In genomic region chr16:23511731-23512130, GRCh38 we compare ENCODE assay signal across 19 cellular contexts. TPM values are rescaled to one million over a fixed set of nuclear protein-coding genes. Genes with fewer than 3 reads are reported as not detected.
DNase-seq lines count a peak whose midpoint lies in the region; ATAC-seq and TF ChIP-seq lines count a peak whose summit lies in the region.
"Had no signal": no experiment of that assay in that cellular context is flagged by ENCODE, and none has a peak within 500 bp of the region (broad histone marks: within the 10 kb centered on the region; RNA-seq: fewer than 3 reads in every experiment).

No MANE protein-coding gene starts in this region.

- POLR2A ChIA-PET in CD8-positive, alpha-beta T cell (lab: Charles Lee), result no interaction called here

- no peak for ATAC-seq in CD8-positive, alpha-beta T cell
- ATAC-seq in GM23338 (no peak), GM21367 (IDR thresholded peaks at IDR 0.05; ENCODE audit: unreplicated experiment) (no peak)
- ATAC-seq: left lung had no signal

- H3K79me2 ChIP-seq in GM23338 (replicated peaks; ENCODE audit: insufficient read depth), result peaks cover 31% of the 10 kb centered on the region

- H3K4me1 Mint-ChIP-seq in CD8-positive, alpha-beta T cell (ENCODE audit: low read depth), result peaks cover 54% of the 10 kb centered on the region
- H3K4me1 Mint-ChIP-seq in GM23338 (peaks cover 13% of the 10 kb centered on the region), nephron (peaks cover 20% of the 10 kb centered on the region)
- peaks cover 37% of the 10 kb centered on the region for H3K4me1 Mint-ChIP-seq in activated naive CD8-positive, alpha-beta T cell treated with anti-CD3 and anti-CD28 coated beads for 36 hours
- peaks cover 54% of the 10 kb centered on the region for H3K4me1 Mint-ChIP-seq in activated T-helper 2 cell treated with anti-CD3 and anti-CD28 coated beads, Interferon-gamma antibody, Interleukin-2, Interleukin-4, amounts not matched to agents 10 μg/mL and 5 μg/mL and 100 μg/mL, durations not matched to agents 14 hours and 24 hours and 36 hours (ENCODE audit: low read depth)

- peak overlapping the region; percentile 64 for H3K4me3 Mint-ChIP-seq in CD8-positive, alpha-beta T cell
- H3K4me3 Mint-ChIP-seq in GM23338 (peak overlapping the region; percentile 35; the same call in 2 of the 3 replicates), nephron (peak overlapping the region; percentile 83 to 89 (median 84))
- H3K4me3 Mint-ChIP-seq in activated naive CD8-positive, alpha-beta T cell treated with anti-CD3 and anti-CD28 coated beads for 36 hours, result peak overlapping the region; percentile 80
- no peak overlapping the region for H3K4me3 Mint-ChIP-seq in activated T-helper 2 cell treated with anti-CD3 and anti-CD28 coated beads, Interferon-gamma antibody, Interleukin-2, Interleukin-4, amounts not matched to agents 10 μg/mL and 5 μg/mL and 100 μg/mL, durations not matched to agents 14 hours and 24 hours and 36 hours (ENCODE audit: low read depth)

- H3K9me3 Mint-ChIP-seq in CD8-positive, alpha-beta T cell, result no peaks in the 10 kb centered on the region
- H3K9me3 Mint-ChIP-seq in GM23338 (no peaks in the 10 kb centered on the region; the same call in 2 of the 3 replicates), nephron (no peaks in the 10 kb centered on the region)
- peaks cover 2% of the 10 kb centered on the region for H3K9me3 Mint-ChIP-seq in activated naive CD8-positive, alpha-beta T cell treated with anti-CD3 and anti-CD28 coated beads for 36 hours
- H3K9me3 Mint-ChIP-seq in activated T-helper 2 cell treated with anti-CD3 and anti-CD28 coated beads, Interferon-gamma antibody, Interleukin-2, Interleukin-4, amounts not matched to agents 10 μg/mL and 5 μg/mL and 100 μg/mL, durations not matched to agents 14 hours and 24 hours and 36 hours, result no peaks in the 10 kb centered on the region

- no peaks in the 10 kb centered on the region for H3K27me3 ChIP-seq in CD8-positive, alpha-beta T cell (ENCODE audit: insufficient read depth, low read length)
- H3K27me3 ChIP-seq in GM23338 (ENCODE audit: insufficient read depth), result no peaks in the 10 kb centered on the region
- H3K27me3 ChIP-seq: brain microvascular endothelial cell, left lung, testis had no signal

- peaks cover 30% of the 10 kb centered on the region for H3K4me1 ChIP-seq in CD8-positive, alpha-beta T cell (ENCODE audit: insufficient read depth, low read length)
- H3K4me1 ChIP-seq in GM23338 (ENCODE audit: insufficient read depth), result peaks cover 10% of the 10 kb centered on the region; the same call in 1 of the 2 replicates

- H3K27me3 Mint-ChIP-seq in CD8-positive, alpha-beta T cell (ENCODE audit: low read depth), result no peaks in the 10 kb centered on the region
- H3K27me3 Mint-ChIP-seq in GM23338 (ENCODE audit: insufficient read depth, low read depth, poor library complexity) (peaks cover 5% of the 10 kb centered on the region), nephron (ENCODE audit: low read depth) (peaks cover 3% of the 10 kb centered on the region)
- no peaks in the 10 kb centered on the region for H3K27me3 Mint-ChIP-seq in activated naive CD8-positive, alpha-beta T cell treated with anti-CD3 and anti-CD28 coated beads for 36 hours
- no peaks in the 10 kb centered on the region for H3K27me3 Mint-ChIP-seq in activated T-helper 2 cell treated with anti-CD3 and anti-CD28 coated beads, Interferon-gamma antibody, Interleukin-2, Interleukin-4, amounts not matched to agents 10 μg/mL and 5 μg/mL and 100 μg/mL, durations not matched to agents 14 hours and 24 hours and 36 hours (ENCODE audit: low read depth)

- intact Hi-C loops in CD8-positive, alpha-beta T cell (cut with DNase I, micrococcal nuclease), result loop anchor here in 1 of 2 experiments (2.0 to 5.0 kb wide), 3 partner anchors 59 to 131 kb away; partner anchors contain the start of genes COG7, DCTN5 and PALB2
- intact Hi-C loops in activated T-helper 2 cell treated with anti-CD3 and anti-CD28 coated beads, Interferon-gamma antibody, Interleukin-2, Interleukin-4, amounts not matched to agents 10 μg/mL and 5 μg/mL and 100 μg/mL, durations not matched to agents 14 hours and 24 hours and 36 hours (cut with micrococcal nuclease), result loop anchor here (5.0 kb wide), 1 partner anchor 161 kb away; no protein-coding TSS in a partner anchor

- peaks cover 10% of the 10 kb centered on the region for H3K36me3 Mint-ChIP-seq in CD8-positive, alpha-beta T cell
- H3K36me3 Mint-ChIP-seq in GM23338 (ENCODE audit: low read depth) (peaks cover 17% of the 10 kb centered on the region), nephron (ENCODE audit: low read depth) (peaks cover 17% of the 10 kb centered on the region)
- peaks cover 53% of the 10 kb centered on the region for H3K36me3 Mint-ChIP-seq in activated naive CD8-positive, alpha-beta T cell treated with anti-CD3 and anti-CD28 coated beads for 36 hours
- H3K36me3 Mint-ChIP-seq in activated T-helper 2 cell treated with anti-CD3 and anti-CD28 coated beads, Interferon-gamma antibody, Interleukin-2, Interleukin-4, amounts not matched to agents 10 μg/mL and 5 μg/mL and 100 μg/mL, durations not matched to agents 14 hours and 24 hours and 36 hours (ENCODE audit: low read depth), result peaks cover 32% of the 10 kb centered on the region

- no peak overlapping the region for H2AFZ ChIP-seq in GM23338

- H3K4me3 ChIP-seq in CD8-positive, alpha-beta T cell (ENCODE audit: low read depth, low read length), result no peak overlapping the region
- no peak overlapping the region for H3K4me3 ChIP-seq in GM23338
- H3K4me3 ChIP-seq: left lung, skin epidermis, testis had no signal

- H3K9me3 ChIP-seq in CD8-positive, alpha-beta T cell (ENCODE audit: low read length), result no peaks in the 10 kb centered on the region
- H3K9me3 ChIP-seq: left lung, testis had no signal

- H3K4me2 ChIP-seq in GM23338, result no peak overlapping the region

- CTCF ChIA-PET in CD8-positive, alpha-beta T cell (lab: Charles Lee), result no interaction called here

- H3K27ac ChIP-seq in CD8-positive, alpha-beta T cell (ENCODE audit: low read depth, low read length), result no peak overlapping the region
- no peak overlapping the region for H3K27ac ChIP-seq in GM23338 (ENCODE audit: low read depth)
- H3K27ac ChIP-seq: brain microvascular endothelial cell, left lung, skin epidermis, testis had no signal

- peaks cover 22% of the 10 kb centered on the region for H4K20me1 ChIP-seq in GM23338 (replicated peaks; ENCODE audit: insufficient read depth)

- H3F3A ChIP-seq in GM23338 (replicated peaks; ENCODE audit: low read depth), result no peaks in the 10 kb centered on the region

- TF ChIP-seq CTCF in CD8-positive, alpha-beta T cell (IDR thresholded peaks at IDR 0.05), result no peak
- no peak for TF ChIP-seq CTCF in GM23338 (conservative IDR thresholded peaks at IDR 0.05; ENCODE audit: low read depth in 2 of 2)
- no peak for TF ChIP-seq CTCF in nephron (IDR thresholded peaks at IDR 0.05; ENCODE audit: unreplicated experiment in 3 of 3)

- no peak for DNase-seq in CD8-positive, alpha-beta T cell
- DNase-seq in GM23338 (ENCODE audit: low spot score) (no peak), NCI-H2029 (lab: John Stamatoyannopoulos, UW) (no peak)
- DNase-seq in activated naive CD8-positive, alpha-beta T cell treated with anti-CD3 and anti-CD28 coated beads for 36 hours, result no peak
- no peak for DNase-seq in activated T-helper 2 cell treated with anti-CD3 and anti-CD28 coated beads, Interferon-gamma antibody, Interleukin-2, Interleukin-4, amounts not matched to agents 10 μg/mL and 5 μg/mL and 100 μg/mL, durations not matched to agents 14 hours and 24 hours and 36 hours (ENCODE audit: low spot score)
- DNase-seq: activated CD4-positive, alpha-beta T cell treated with anti-CD3 and anti-CD28 coated beads, Interleukin-2, amount 50 U/mL, for 4 hours; activated gamma-delta T cell treated with Interleukin-2 at 50 U/mL for 16 hours; brain microvascular endothelial cell; GOT3; left lung; NCI-H2081 treated with DMSO at 0.1 percent for 48 hours; NCI-H526 treated with DMSO at 0.1 percent for 48 hours; posterior cingulate gyrus; stimulated activated CD4-positive, alpha-beta T cell treated with anti-CD3 and anti-CD28 coated beads, Interleukin-4, amount 100 ng/mL, for 4 hours; stimulated activated CD8-positive, alpha-beta memory T cell treated with anti-CD3 and anti-CD28 coated beads, Interleukin-4, amount 100 ng/mL, for 48 hours; testis had no signal

- no peaks in the 10 kb centered on the region for H3K9me2 ChIP-seq in GM23338 (ENCODE audit: insufficient read depth)

- H3K36me3 ChIP-seq in CD8-positive, alpha-beta T cell (ENCODE audit: insufficient read depth, low read length), result no peaks in the 10 kb centered on the region
- no peaks in the 10 kb centered on the region; the same call in 1 of the 2 replicates for H3K36me3 ChIP-seq in GM23338 (ENCODE audit: insufficient read depth)
- H3K36me3 ChIP-seq: brain microvascular endothelial cell had no signal

- no peak overlapping the region for H3K27ac Mint-ChIP-seq in CD8-positive, alpha-beta T cell
- H3K27ac Mint-ChIP-seq in GM23338 (no peak overlapping the region), nephron (no peak overlapping the region)
- H3K27ac Mint-ChIP-seq in activated naive CD8-positive, alpha-beta T cell treated with anti-CD3 and anti-CD28 coated beads for 36 hours, result no peak overlapping the region
- no peak overlapping the region for H3K27ac Mint-ChIP-seq in activated T-helper 2 cell treated with anti-CD3 and anti-CD28 coated beads, Interferon-gamma antibody, Interleukin-2, Interleukin-4, amounts not matched to agents 10 μg/mL and 5 μg/mL and 100 μg/mL, durations not matched to agents 14 hours and 24 hours and 36 hours

RNA-seq across cellular contexts. Expression of gene GGA2, which starts 1.4 kb away (rescaled TPM):
- total RNA-seq in CD8-positive, alpha-beta T cell, result 100 to 1,000 TPM; 220 to 239 TPM
- total RNA-seq in GM23338 (2014; rRNA removed; shearing (Covaris generic)), result 76.6 and 114 TPM in 2 replicates
- 36.2 and 40.3 TPM in 2 replicates for polyA plus RNA-seq in GM23338 (2016; fragmentation: Nextera tagmentation; extraction: Ambion mirVana)
- total RNA-seq in activated naive CD8-positive, alpha-beta T cell treated with anti-CD3 and anti-CD28 coated beads for 36 hours, result 10 to 100 TPM; 70.9 to 80.9 TPM
- total RNA-seq in activated T-helper 2 cell treated with anti-CD3 and anti-CD28 coated beads, Interferon-gamma antibody, Interleukin-2, Interleukin-4, amounts not matched to agents 10 μg/mL and 5 μg/mL and 100 μg/mL, durations not matched to agents 14 hours and 24 hours and 36 hours, result 108 and 110 TPM in 2 replicates

RNA-seq across cellular contexts. Expression of gene EARS2, which starts 45.4 kb away (rescaled TPM):
- 1 to 10 TPM; 7.2 to 8.8 TPM for total RNA-seq in CD8-positive, alpha-beta T cell
- 58.3 and 89.1 TPM in 2 replicates for total RNA-seq in GM23338 (2014; rRNA removed; shearing (Covaris generic))
- polyA plus RNA-seq in GM23338 (2016; fragmentation: Nextera tagmentation; extraction: Ambion mirVana), result 22.6 and 22.8 TPM in 2 replicates
- total RNA-seq in activated naive CD8-positive, alpha-beta T cell treated with anti-CD3 and anti-CD28 coated beads for 36 hours, result 10 to 100 TPM; 25.2 to 30.4 TPM
- 25.3 and 26.6 TPM in 2 replicates for total RNA-seq in activated T-helper 2 cell treated with anti-CD3 and anti-CD28 coated beads, Interferon-gamma antibody, Interleukin-2, Interleukin-4, amounts not matched to agents 10 μg/mL and 5 μg/mL and 100 μg/mL, durations not matched to agents 14 hours and 24 hours and 36 hours

RNA-seq across cellular contexts. Expression of gene UBFD1, which starts 45.8 kb away (rescaled TPM):
- 10 to 100 TPM; 49.0 to 51.1 TPM for total RNA-seq in CD8-positive, alpha-beta T cell
- 201 and 249 TPM in 2 replicates for total RNA-seq in GM23338 (2014; rRNA removed; shearing (Covaris generic))
- 27.7 and 28.5 TPM in 2 replicates for polyA plus RNA-seq in GM23338 (2016; fragmentation: Nextera tagmentation; extraction: Ambion mirVana)
- 10 to 100 TPM; 60.4 to 62.7 TPM for total RNA-seq in activated naive CD8-positive, alpha-beta T cell treated with anti-CD3 and anti-CD28 coated beads for 36 hours
- 57.7 and 62.5 TPM in 2 replicates for total RNA-seq in activated T-helper 2 cell treated with anti-CD3 and anti-CD28 coated beads, Interferon-gamma antibody, Interleukin-2, Interleukin-4, amounts not matched to agents 10 μg/mL and 5 μg/mL and 100 μg/mL, durations not matched to agents 14 hours and 24 hours and 36 hours

RNA-seq across cellular contexts. Expression of gene COG7, which starts 58.7 kb away (rescaled TPM):
- total RNA-seq in CD8-positive, alpha-beta T cell, result 10 to 100 TPM; 13.3 to 14.7 TPM
- 19.6 and 20.0 TPM in 2 replicates for total RNA-seq in GM23338 (2014; rRNA removed; shearing (Covaris generic))
- polyA plus RNA-seq in GM23338 (2016; fragmentation: Nextera tagmentation; extraction: Ambion mirVana), result 9.2 and 10.3 TPM in 2 replicates
- 10 to 100 TPM; 14.0 to 14.1 TPM for total RNA-seq in activated naive CD8-positive, alpha-beta T cell treated with anti-CD3 and anti-CD28 coated beads for 36 hours
- 23.8 and 24.2 TPM in 2 replicates for total RNA-seq in activated T-helper 2 cell treated with anti-CD3 and anti-CD28 coated beads, Interferon-gamma antibody, Interleukin-2, Interleukin-4, amounts not matched to agents 10 μg/mL and 5 μg/mL and 100 μg/mL, durations not matched to agents 14 hours and 24 hours and 36 hours
